Comparison of ENCODE assay signal across 8 cellular contexts in genomic region chr18:13500227-13500865, GRCh38.
DNase-seq lines count a peak whose midpoint lies in the region; ATAC-seq and TF ChIP-seq lines count a peak whose summit lies in the region.
"Had no signal": no experiment of that assay in that cellular context is flagged by ENCODE, and none has a peak within 500 bp of the region (broad histone marks: within the 10 kb centered on the region; RNA-seq: fewer than 3 reads in every experiment).

No MANE protein-coding gene starts in this region.

- TF ChIP-seq EP300 in stomach (IDR thresholded peaks at IDR 0.05): no peak

- H3K27me3 ChIP-seq in left ventricle myocardium inferior (ENCODE audit: low read depth) (no peaks in the 10 kb centered on the region), stomach (no peaks in the 10 kb centered on the region)

- WGBS in stomach, 5 donors: 37 to 47% (median 43%) methylated on average over 23 of the region's 23 CpGs

- no peaks in the 10 kb centered on the region for H3K27me3 Mint-ChIP-seq in T-cell

- peaks cover 33 to 36% (median 34%) of the 10 kb centered on the region in 3 donors for H3K4me1 Mint-ChIP-seq in T-cell

- H3K4me3 ChIP-seq in left ventricle myocardium inferior: peak overlapping the region; percentile 56
- no peak overlapping the region for H3K4me3 ChIP-seq in stomach
- H3K4me3 ChIP-seq: SJSA1 had no signal

- no peak overlapping the region for H3K4me3 Mint-ChIP-seq in T-cell

- POLR2A ChIA-PET in T-cell (lab: Charles Lee): interaction anchor here in 1 of 2 donors (0.7 kb wide), 1 partner anchor 52 kb away, joined by 3 read pairs; no protein-coding TSS in a partner anchor

- H3K36me3 ChIP-seq in left ventricle myocardium inferior (peaks cover 5% of the 10 kb centered on the region), stomach (peaks cover 0 to 14% (median 8%) of the 10 kb centered on the region in 4 donors)
- H3K36me3 ChIP-seq: SJSA1 had no signal

- H3K27ac Mint-ChIP-seq in T-cell: peak overlapping the region; percentile 15 to 74

- TF ChIP-seq POLR2A in stomach (IDR thresholded peaks at IDR 0.05): no peak

- ATAC-seq in T-cell (replicated peaks in 1 of 4) (no peak), sciatic nerve (peak; percentile 82), HG02678 (IDR thresholded peaks at IDR 0.05; ENCODE audit: unreplicated experiment) (no peak), HG02938 (IDR thresholded peaks at IDR 0.05; ENCODE audit: unreplicated experiment) (no peak)

- peaks cover 37% of the 10 kb centered on the region for H3K36me3 Mint-ChIP-seq in T-cell

- H3K27ac ChIP-seq in left ventricle myocardium inferior (replicated peaks) (peak overlapping the region; percentile 89), stomach (peak overlapping the region in 1 of 5 donors; percentile 24)
- H3K27ac ChIP-seq: SJSA1 had no signal

- intact Hi-C loops in left ventricle myocardium inferior (cut with micrococcal nuclease): no loop called here
- intact Hi-C loops in sciatic nerve (cut with DNase I): no loop called here
- intact Hi-C loops in stomach (cut with DNase I; ENCODE audit: low total_unique reads): no loop called here

- TF ChIP-seq CTCF in left ventricle myocardium inferior (IDR thresholded peaks at IDR 0.05; ENCODE audit: borderline replicate concordance): peak; percentile 14
- no peak for TF ChIP-seq CTCF in stomach (IDR thresholded peaks at IDR 0.05)

- H3K9me3 ChIP-seq in left ventricle myocardium inferior (replicated peaks) (no peaks in the 10 kb centered on the region), stomach (peaks cover 0 to 8% (median 0%) of the 10 kb centered on the region in 4 donors)
- H3K9me3 ChIP-seq: SJSA1 had no signal

- CTCF ChIA-PET in T-cell (lab: Charles Lee): no interaction called here

- peaks cover 44% of the 10 kb centered on the region for H3K4me1 ChIP-seq in left ventricle myocardium inferior
- peaks cover 0 to 25% (median 8%) of the 10 kb centered on the region in 4 donors for H3K4me1 ChIP-seq in stomach
- H3K4me1 ChIP-seq: SJSA1 had no signal

- H3K9me3 Mint-ChIP-seq in T-cell: peaks cover 8 to 12% (median 11%) of the 10 kb centered on the region in 3 donors

- DNase-seq in Kasumi-1 (lab: John Stamatoyannopoulos, UW): peak; percentile 7 to 40
- DNase-seq in T-cell: no peak
- peak; percentile 59 for DNase-seq in left ventricle myocardium inferior
- DNase-seq in sciatic nerve (ENCODE audit: low spot score): no peak
- no peak for DNase-seq in stomach

Comparison
In these comparisons a context has a peak if more than half of its experiments do, and no peak if none do; other contexts are left out.
1. DNase-seq: peak in Kasumi-1 (2 of 2) and left ventricle myocardium inferior (single experiment); none in T-cell (0 of 34), sciatic nerve (single experiment) and stomach (single experiment).